ENCODE assay signal across 1 cellular context in the genomic region with DNA sequence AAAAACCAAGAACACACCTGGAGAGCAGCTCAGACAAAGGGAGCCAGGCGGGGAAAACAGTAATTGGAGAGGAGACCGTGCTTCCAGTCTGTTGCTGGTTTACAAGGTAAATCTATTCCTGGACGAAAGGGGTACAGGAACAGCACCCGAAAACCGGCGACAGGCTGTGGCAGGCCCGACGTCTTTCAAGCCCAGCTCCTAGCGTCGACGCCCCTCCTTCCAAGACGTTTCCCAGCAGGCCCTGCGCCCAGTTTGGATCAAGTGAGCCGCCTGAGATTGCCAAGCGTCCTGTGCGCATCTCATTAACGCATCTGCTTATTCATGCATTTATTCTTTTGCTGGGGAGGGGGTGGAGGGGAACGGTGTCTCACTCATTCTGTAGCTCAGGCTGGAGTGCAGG.
A peak's percentile ranks its signal among the peaks of the same experiment; 100 is the strongest.
TF ChIP-seq lines count a peak whose summit lies in the region.

No MANE protein-coding gene starts in this region.

TF ChIP-seq in K562, 482 proteins besides CTCF, POLR2A, EP300 and RAD21:
- TF ChIP-seq, protein P1, sequence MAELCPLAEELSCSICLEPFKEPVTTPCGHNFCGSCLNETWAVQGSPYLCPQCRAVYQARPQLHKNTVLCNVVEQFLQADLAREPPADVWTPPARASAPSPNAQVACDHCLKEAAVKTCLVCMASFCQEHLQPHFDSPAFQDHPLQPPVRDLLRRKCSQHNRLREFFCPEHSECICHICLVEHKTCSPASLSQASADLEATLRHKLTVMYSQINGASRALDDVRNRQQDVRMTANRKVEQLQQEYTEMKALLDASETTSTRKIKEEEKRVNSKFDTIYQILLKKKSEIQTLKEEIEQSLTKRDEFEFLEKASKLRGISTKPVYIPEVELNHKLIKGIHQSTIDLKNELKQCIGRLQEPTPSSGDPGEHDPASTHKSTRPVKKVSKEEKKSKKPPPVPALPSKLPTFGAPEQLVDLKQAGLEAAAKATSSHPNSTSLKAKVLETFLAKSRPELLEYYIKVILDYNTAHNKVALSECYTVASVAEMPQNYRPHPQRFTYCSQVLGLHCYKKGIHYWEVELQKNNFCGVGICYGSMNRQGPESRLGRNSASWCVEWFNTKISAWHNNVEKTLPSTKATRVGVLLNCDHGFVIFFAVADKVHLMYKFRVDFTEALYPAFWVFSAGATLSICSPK (IDR thresholded peaks at IDR 0.05; ENCODE audit: borderline replicate concordance): no peak
- TF ChIP-seq RNF2 (IDR thresholded peaks at IDR 0.05) (no peak), CREM (IDR thresholded peaks at IDR 0.05; ENCODE audit: low read depth) (no peak), NRF1 (conservative IDR thresholded peaks at IDR 0.05 in 1 of 2, IDR thresholded peaks at IDR 0.05 in 1 of 2) (peak in 1 of 2 experiments; percentile 26; a peak in 1 of 4 replicates)
